ENCODE assay signal across 11 cellular contexts in genomic region chr20:1800777-1801176, GRCh38.
A peak's percentile ranks its signal among the peaks of the same experiment; 100 is the strongest.
DNase-seq lines count a peak whose midpoint lies in the region; ATAC-seq and TF ChIP-seq lines count a peak whose summit lies in the region.
"Had no signal": no experiment of that assay in that cellular context is flagged by ENCODE, and none has a peak within 500 bp of the region (broad histone marks: within the 10 kb centered on the region; RNA-seq: fewer than 3 reads in every experiment).

No MANE protein-coding gene starts in this region.

- ATAC-seq in GM21717 (IDR thresholded peaks at IDR 0.05; ENCODE audit: unreplicated experiment) = no peak
- no peak for ATAC-seq in HG02610 (IDR thresholded peaks at IDR 0.05; ENCODE audit: unreplicated experiment)

- H3K4me3 ChIP-seq in epithelial cell of proximal tubule (ENCODE audit: low read depth, low read length) = no peak overlapping the region
- H3K4me3 ChIP-seq: BLaER1, upper lobe of left lung had no signal

- DNase-seq in SIG-M5 treated with dmso at 0.1 percent for 504 hours (lab: John Stamatoyannopoulos, UW; ENCODE audit: unreplicated experiment) (peak; percentile 55), SIG-M5 (lab: John Stamatoyannopoulos, UW) (no peak), OCI-M1 (lab: John Stamatoyannopoulos, UW) (peak; percentile 62), epithelial cell of proximal tubule (ENCODE audit: low read depth) (no peak), superior temporal gyrus (ENCODE audit: extremely low spot score) (peak; percentile 77), COLO668 (lab: John Stamatoyannopoulos, UW; ENCODE audit: unreplicated experiment) (no peak)
- DNase-seq: hypothalamus, upper lobe of left lung had no signal

- peak; percentile 51 for TF ChIP-seq CTCF in epithelial cell of proximal tubule (conservative IDR thresholded peaks at IDR 0.05; ENCODE audit: low read depth, low read length)

Comparison
In these comparisons a context has a peak if more than half of its experiments do, and no peak if none do; other contexts are left out.
1. DNase-seq: peak in SIG-M5 treated with dmso at 0.1 percent for 504 hours (single experiment), OCI-M1 (single experiment) and superior temporal gyrus (single experiment); none in SIG-M5 (single experiment), epithelial cell of proximal tubule (single experiment) and COLO668 (single experiment).